In the genomic region with DNA sequence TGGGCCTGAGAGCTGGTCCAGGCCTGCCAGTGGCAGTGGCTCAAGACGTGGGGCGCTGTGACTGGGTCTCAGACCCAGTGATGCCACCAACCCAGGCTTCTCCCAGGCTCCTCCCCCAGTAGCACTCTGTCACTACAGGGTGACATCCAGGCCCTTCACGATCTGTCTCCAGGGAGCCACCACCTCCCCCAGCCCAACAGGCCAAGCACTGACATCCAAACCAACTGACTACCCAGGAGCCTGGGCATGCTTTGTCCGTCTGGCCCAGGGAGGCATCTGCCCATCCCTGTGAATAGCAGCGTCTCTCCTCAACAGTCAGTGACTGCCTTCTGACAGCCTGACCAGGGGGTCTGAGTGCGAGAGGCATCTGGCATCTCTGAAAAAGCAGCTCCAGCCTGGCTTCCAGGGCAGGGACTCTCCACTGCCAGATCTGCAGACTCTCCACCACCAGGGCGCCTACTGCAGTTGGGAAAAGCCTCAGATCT, we compare ENCODE assay signal across 9 cellular contexts. TPM values are rescaled to one million over a fixed set of nuclear protein-coding genes. Genes with fewer than 3 reads are reported as not detected.
DNase-seq lines count a peak whose midpoint lies in the region; TF ChIP-seq lines count a peak whose summit lies in the region.
"Had no signal": no experiment of that assay in that cellular context is flagged by ENCODE, and none has a peak within 500 bp of the region (broad histone marks: within the 10 kb centered on the region; RNA-seq: fewer than 3 reads in every experiment).

No MANE protein-coding gene starts in this region.

- H3K4me1 ChIP-seq in BLaER1 treated with 17β-estradiol and CSF1 and Interleukin-3, amounts not matched to agents 10 nM and 100 nM = peaks cover 33 to 93% (median 83%) of the 10 kb centered on the region in 10 experiments
- H3K4me1 ChIP-seq in effector memory CD4-positive, alpha-beta T cell (ENCODE audit: control insufficient read depth, insufficient read depth, low read length, poor library complexity, severe bottlenecking) = peaks cover 15% of the 10 kb centered on the region

- TF ChIP-seq EP300 in neural cell (conservative IDR thresholded peaks at IDR 0.05; ENCODE audit: poor library complexity, severe bottlenecking) = no peak

- H2AFZ ChIP-seq in neural cell (ENCODE audit: low read depth, low read length) = no peak overlapping the region

- no peaks in the 10 kb centered on the region for H3K9me3 ChIP-seq in BLaER1 treated with 17β-estradiol and CSF1 and Interleukin-3, amounts not matched to agents 10 nM and 100 nM (replicated peaks in 1 of 11)
- no peaks in the 10 kb centered on the region for H3K9me3 ChIP-seq in effector memory CD4-positive, alpha-beta T cell (ENCODE audit: control insufficient read depth, low read length)
- no peaks in the 10 kb centered on the region for H3K9me3 ChIP-seq in neural cell (ENCODE audit: low read length)

- H3K9me2 ChIP-seq in neural cell (ENCODE audit: insufficient read depth, low read length) = no peaks in the 10 kb centered on the region

- TF ChIP-seq RAD21 in neural cell (conservative IDR thresholded peaks at IDR 0.05) = no peak

- peak overlapping the region; percentile 79 to 97 (median 89) for H3K9ac ChIP-seq in BLaER1 treated with 17β-estradiol and CSF1 and Interleukin-3, amounts not matched to agents 10 nM and 100 nM
- H3K9ac ChIP-seq in neural cell (ENCODE audit: low read length) = peak overlapping the region; percentile 93

- TF ChIP-seq CTCF in NB4 (IDR thresholded peaks at IDR 0.05; ENCODE audit: low read depth, low read length) = no peak
- TF ChIP-seq CTCF in neural cell (IDR thresholded peaks at IDR 0.05; ENCODE audit: poor library complexity, severe bottlenecking) = no peak

- DNase-seq in NB4 (ENCODE audit: low read depth) (no peak), NCI-H748 (lab: John Stamatoyannopoulos, UW; ENCODE audit: unreplicated experiment) (no peak), SKM-1 (lab: John Stamatoyannopoulos, UW; ENCODE audit: unreplicated experiment) (no peak), EL (no peak)
- no peak for DNase-seq in effector memory CD4-positive, alpha-beta T cell
- no peak for DNase-seq in stimulated activated CD4-positive, alpha-beta T cell treated with anti-CD3 and anti-CD28 coated beads, Interleukin-4, amount 100 ng/mL, for 24 hours
- DNase-seq: NCI-H1105 treated with DMSO at 0.1 percent for 48 hours had no signal

- no peaks in the 10 kb centered on the region for H3K27me3 ChIP-seq in BLaER1 treated with 17β-estradiol and CSF1 and Interleukin-3, amounts not matched to agents 10 nM and 100 nM
- no peaks in the 10 kb centered on the region for H3K27me3 ChIP-seq in effector memory CD4-positive, alpha-beta T cell (replicated peaks; ENCODE audit: control insufficient read depth, insufficient read depth, low read length, poor library complexity, severe bottlenecking)
- no peaks in the 10 kb centered on the region for H3K27me3 ChIP-seq in neural cell (ENCODE audit: insufficient read depth, low read depth, low read length)

- no peak for TF ChIP-seq POLR2A in NB4 (IDR thresholded peaks at IDR 0.05; ENCODE audit: extremely low read depth, insufficient read length)

- H3K4me3 ChIP-seq in BLaER1 treated with 17β-estradiol and CSF1 and Interleukin-3, amounts not matched to agents 10 nM and 100 nM = peak overlapping the region in 5 of 10 experiments; percentile 53 to 66 (median 61); a peak in 9 of 20 replicates
- H3K4me3 ChIP-seq in NB4 (ENCODE audit: low read depth, low read length) (peak overlapping the region; percentile 32), neural cell (ENCODE audit: low read length) (peak overlapping the region; percentile 68)
- H3K4me3 ChIP-seq in effector memory CD4-positive, alpha-beta T cell (ENCODE audit: insufficient read depth, low read depth, low read length, poor library complexity, severe bottlenecking) = no peak overlapping the region

- peak overlapping the region; percentile 89 to 100 (median 97) for H3K4me2 ChIP-seq in BLaER1 treated with 17β-estradiol and CSF1 and Interleukin-3, amounts not matched to agents 10 nM and 100 nM
- H3K4me2 ChIP-seq in neural cell (ENCODE audit: low read length) = peak overlapping the region; percentile 91

- no peaks in the 10 kb centered on the region for H4K20me1 ChIP-seq in BLaER1 treated with 17β-estradiol and CSF1 and Interleukin-3, amounts not matched to agents 10 nM and 100 nM
- no peaks in the 10 kb centered on the region for H4K20me1 ChIP-seq in neural cell (ENCODE audit: insufficient read depth)

- H3F3A ChIP-seq in neural cell (ENCODE audit: insufficient read depth, low read length, poor library complexity, severe bottlenecking) = no peaks in the 10 kb centered on the region

- H3K36me3 ChIP-seq in BLaER1 treated with 17β-estradiol and CSF1 and Interleukin-3, amounts not matched to agents 10 nM and 100 nM = no peaks in the 10 kb centered on the region
- no peaks in the 10 kb centered on the region for H3K36me3 ChIP-seq in effector memory CD4-positive, alpha-beta T cell (ENCODE audit: control insufficient read depth, insufficient read depth, low read length)
- no peaks in the 10 kb centered on the region for H3K36me3 ChIP-seq in neural cell (ENCODE audit: insufficient read depth, low read length)

- H3K79me2 ChIP-seq in neural cell (replicated peaks; ENCODE audit: insufficient read depth, low read length) = peaks cover 4% of the 10 kb centered on the region

- peak overlapping the region; percentile 87 to 98 (median 95) for H3K27ac ChIP-seq in BLaER1 treated with 17β-estradiol and CSF1 and Interleukin-3, amounts not matched to agents 10 nM and 100 nM
- peak overlapping the region; percentile 86 for H3K27ac ChIP-seq in effector memory CD4-positive, alpha-beta T cell (ENCODE audit: insufficient read depth, low read length, poor library complexity, severe bottlenecking)
- peak overlapping the region; percentile 97 for H3K27ac ChIP-seq in neural cell (ENCODE audit: low read length)

TF ChIP-seq in neural cell, 6 proteins besides CTCF, POLR2A, EP300 and RAD21:
- no peak for TF ChIP-seq SMC3 (conservative IDR thresholded peaks at IDR 0.05; ENCODE audit: poor library complexity)
- TF ChIP-seq POLR2AphosphoS5 (IDR thresholded peaks at IDR 0.05) = no peak
- no peak for TF ChIP-seq EZH2 (IDR thresholded peaks at IDR 0.05; ENCODE audit: borderline replicate concordance, insufficient read depth, low read length, poor library complexity, severe bottlenecking)
- TF ChIP-seq MXI1 (conservative IDR thresholded peaks at IDR 0.05; ENCODE audit: poor library complexity, severe bottlenecking) = no peak
- TF ChIP-seq TAF1 (IDR thresholded peaks at IDR 0.05; ENCODE audit: low read depth) = no peak
- TF ChIP-seq, protein P1, sequence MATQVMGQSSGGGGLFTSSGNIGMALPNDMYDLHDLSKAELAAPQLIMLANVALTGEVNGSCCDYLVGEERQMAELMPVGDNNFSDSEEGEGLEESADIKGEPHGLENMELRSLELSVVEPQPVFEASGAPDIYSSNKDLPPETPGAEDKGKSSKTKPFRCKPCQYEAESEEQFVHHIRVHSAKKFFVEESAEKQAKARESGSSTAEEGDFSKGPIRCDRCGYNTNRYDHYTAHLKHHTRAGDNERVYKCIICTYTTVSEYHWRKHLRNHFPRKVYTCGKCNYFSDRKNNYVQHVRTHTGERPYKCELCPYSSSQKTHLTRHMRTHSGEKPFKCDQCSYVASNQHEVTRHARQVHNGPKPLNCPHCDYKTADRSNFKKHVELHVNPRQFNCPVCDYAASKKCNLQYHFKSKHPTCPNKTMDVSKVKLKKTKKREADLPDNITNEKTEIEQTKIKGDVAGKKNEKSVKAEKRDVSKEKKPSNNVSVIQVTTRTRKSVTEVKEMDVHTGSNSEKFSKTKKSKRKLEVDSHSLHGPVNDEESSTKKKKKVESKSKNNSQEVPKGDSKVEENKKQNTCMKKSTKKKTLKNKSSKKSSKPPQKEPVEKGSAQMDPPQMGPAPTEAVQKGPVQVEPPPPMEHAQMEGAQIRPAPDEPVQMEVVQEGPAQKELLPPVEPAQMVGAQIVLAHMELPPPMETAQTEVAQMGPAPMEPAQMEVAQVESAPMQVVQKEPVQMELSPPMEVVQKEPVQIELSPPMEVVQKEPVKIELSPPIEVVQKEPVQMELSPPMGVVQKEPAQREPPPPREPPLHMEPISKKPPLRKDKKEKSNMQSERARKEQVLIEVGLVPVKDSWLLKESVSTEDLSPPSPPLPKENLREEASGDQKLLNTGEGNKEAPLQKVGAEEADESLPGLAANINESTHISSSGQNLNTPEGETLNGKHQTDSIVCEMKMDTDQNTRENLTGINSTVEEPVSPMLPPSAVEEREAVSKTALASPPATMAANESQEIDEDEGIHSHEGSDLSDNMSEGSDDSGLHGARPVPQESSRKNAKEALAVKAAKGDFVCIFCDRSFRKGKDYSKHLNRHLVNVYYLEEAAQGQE (IDR thresholded peaks at IDR 0.05; ENCODE audit: borderline replicate concordance) = no peak

RNA-seq across cellular contexts. Expression of a gene that starts 13.0 kb away (rescaled TPM):
- polyA plus RNA-seq in neural cell = not detected in 2 replicates
- not detected in 2 replicates for polyA minus RNA-seq in neural cell
